ENCODE assay signal across 26 cellular contexts in genomic region chr5:90519081-90519480, GRCh38. TPM values are rescaled to one million over a fixed set of nuclear protein-coding genes. Genes with fewer than 3 reads are reported as not detected.
DNase-seq lines count a peak whose midpoint lies in the region; ATAC-seq, FAIRE-seq and TF ChIP-seq lines count a peak whose summit lies in the region.
"Had no signal": no experiment of that assay in that cellular context is flagged by ENCODE, and none has a peak within 500 bp of the region (broad histone marks: within the 10 kb centered on the region; RNA-seq: fewer than 3 reads in every experiment).

No MANE protein-coding gene starts in this region.

- no peak for FAIRE-seq in astrocyte (lab: Jason Lieb, UNC)
- FAIRE-seq: frontal cortex, H1, K562 had no signal

- H3K4me3 Mint-ChIP-seq in astrocyte (ENCODE audit: unreplicated experiment), result no peak overlapping the region
- H3K4me3 Mint-ChIP-seq: naive thymus-derived CD4-positive, alpha-beta T cell; WTC11 had no signal

- no peaks in the 10 kb centered on the region for H3K9me2 ChIP-seq in GM23248 (ENCODE audit: insufficient read depth)

- H3K27me3 Mint-ChIP-seq in astrocyte (ENCODE audit: low read depth, unreplicated experiment), result no peaks in the 10 kb centered on the region
- H3K27me3 Mint-ChIP-seq: naive thymus-derived CD4-positive, alpha-beta T cell had no signal

- TF ChIP-seq CTCF in cardiac muscle cell (IDR thresholded peaks at IDR 0.05; ENCODE audit: low read depth, low read length) (no peak), astrocyte (IDR thresholded peaks at IDR 0.05; ENCODE audit: insufficient read depth, low read depth, low read length) (no peak)

- H3K27me3 ChIP-seq in cardiac muscle cell, result no peaks in the 10 kb centered on the region
- no peaks in the 10 kb centered on the region for H3K27me3 ChIP-seq in astrocyte (ENCODE audit: insufficient read depth, low read length)
- H3K27me3 ChIP-seq in GM23248 (replicated peaks; ENCODE audit: insufficient read depth), result no peaks in the 10 kb centered on the region
- H3K27me3 ChIP-seq: adrenal gland, ovary had no signal

- H3K9me3 ChIP-seq in cardiac muscle cell (ENCODE audit: low read depth) (no peaks in the 10 kb centered on the region), astrocyte (ENCODE audit: insufficient read depth, low read depth, low read length) (no peaks in the 10 kb centered on the region), GM23248 (ENCODE audit: low read depth) (no peaks in the 10 kb centered on the region)
- H3K9me3 ChIP-seq: adrenal gland, ovary had no signal

- H3K4me1 Mint-ChIP-seq in astrocyte (ENCODE audit: low read depth, unreplicated experiment), result peaks cover 10% of the 10 kb centered on the region
- H3K4me1 Mint-ChIP-seq: WTC11 had no signal

- H3K4me3 ChIP-seq in cardiac muscle cell, result no peak overlapping the region
- H3K4me3 ChIP-seq in astrocyte (ENCODE audit: insufficient read depth, low read depth, low read length), result no peak overlapping the region
- H3K4me3 ChIP-seq in GM23248, result no peak overlapping the region
- H3K4me3 ChIP-seq: adrenal gland, K562, ovary had no signal

- H3K36me3 Mint-ChIP-seq in astrocyte (ENCODE audit: low read depth, unreplicated experiment), result peaks cover 16% of the 10 kb centered on the region

- peaks cover 14% of the 10 kb centered on the region for H4K20me1 ChIP-seq in astrocyte (ENCODE audit: insufficient read depth, low read length)
- no peaks in the 10 kb centered on the region for H4K20me1 ChIP-seq in GM23248 (ENCODE audit: insufficient read depth)

- H3K27ac Mint-ChIP-seq in astrocyte (ENCODE audit: unreplicated experiment), result peak overlapping the region; percentile 2
- H3K27ac Mint-ChIP-seq: naive thymus-derived CD4-positive, alpha-beta T cell; WTC11 had no signal

- DNase-seq in cardiac muscle cell (ENCODE audit: low read depth in 1 of 2, low spot score in 1 of 2), result no peak
- no peak for DNase-seq in Right ventricle myocardium superior
- peak; percentile 85 for DNase-seq in NCI-H345 (lab: John Stamatoyannopoulos, UW)
- no peak for DNase-seq in astrocyte (ENCODE audit: low read depth)
- DNase-seq in occipital lobe (lab: John Stamatoyannopoulos, UW), result no peak
- DNase-seq in GM23248, result no peak
- no peak for DNase-seq in SIG-M5 (lab: John Stamatoyannopoulos, UW)
- DNase-seq: activated CD4-positive, alpha-beta T cell treated with anti-CD3 and anti-CD28 coated beads, Interleukin-2, amount 50 U/mL, for 4 hours; activated CD8-positive, alpha-beta memory T cell treated with anti-CD3 and anti-CD28 coated beads, Interleukin-2, amount 50 U/mL, for 48 hours; activated effector memory CD4-positive, alpha-beta T cell treated with anti-CD3 and anti-CD28 coated beads, Interleukin-2, amount 50 U/mL, for 16 hours; adrenal gland; C1 segment of cervical spinal cord; central memory CD4-positive, alpha-beta T cell; GF-D8; mesendoderm; MV-4-11; naive thymus-derived CD4-positive, alpha-beta T cell; NCI-H526; ovary; right cardiac atrium had no signal

- H3K27ac ChIP-seq in cardiac muscle cell (peak overlapping the region; percentile 18), astrocyte (ENCODE audit: low read depth, low read length) (peak overlapping the region; percentile 14), GM23248 (no peak overlapping the region)
- H3K27ac ChIP-seq: adrenal gland, ovary had no signal

- no peak for ATAC-seq in Right ventricle myocardium superior (ENCODE audit: poor library complexity)
- ATAC-seq in GM18909 (IDR thresholded peaks at IDR 0.05; ENCODE audit: poor library complexity, unreplicated experiment), result no peak
- ATAC-seq: K562; naive thymus-derived CD4-positive, alpha-beta T cell; right cardiac atrium; WTC11 had no signal

- H3K9me3 Mint-ChIP-seq in astrocyte (ENCODE audit: unreplicated experiment), result no peaks in the 10 kb centered on the region
- H3K9me3 Mint-ChIP-seq: naive thymus-derived CD4-positive, alpha-beta T cell; WTC11 had no signal

- no peak overlapping the region for H3K9ac ChIP-seq in astrocyte (ENCODE audit: low read length)
- H3K9ac ChIP-seq in GM23248, result no peak overlapping the region

- H3K36me3 ChIP-seq in cardiac muscle cell (peaks cover 39% of the 10 kb centered on the region), astrocyte (ENCODE audit: insufficient read depth, low read length) (peaks cover 22% of the 10 kb centered on the region), GM23248 (ENCODE audit: low read depth) (peaks cover 33% of the 10 kb centered on the region)
- H3K36me3 ChIP-seq: ovary had no signal

- H3F3A ChIP-seq in GM23248 (ENCODE audit: insufficient read depth), result 0 out of 2 replicates have a peak, but pooled peaks cover 7% of the 10 kb centered on the region

- H3K4me1 ChIP-seq in cardiac muscle cell (ENCODE audit: low read depth), result peaks cover 2% of the 10 kb centered on the region
- peaks cover 4% of the 10 kb centered on the region for H3K4me1 ChIP-seq in astrocyte (ENCODE audit: insufficient read depth, low read length)
- H3K4me1 ChIP-seq in GM23248 (ENCODE audit: insufficient read depth), result peaks cover 9% of the 10 kb centered on the region; the same call in 1 of the 2 replicates
- H3K4me1 ChIP-seq: adrenal gland had no signal

- in situ Hi-C loops in GM23248 (cut with MboI), result no loop called here

- H2AFZ ChIP-seq in astrocyte (ENCODE audit: low read depth, low read length) (no peak overlapping the region), GM23248 (no peak overlapping the region)

- H3K4me2 ChIP-seq in astrocyte (ENCODE audit: low read length) (peak overlapping the region; percentile 13), GM23248 (ENCODE audit: unreplicated experiment) (no peak overlapping the region)

- H3K79me2 ChIP-seq in astrocyte (ENCODE audit: insufficient read depth, low read length) (no peaks in the 10 kb centered on the region), GM23248 (ENCODE audit: insufficient read depth) (0 out of 2 replicates have a peak, but pooled peaks cover 3% of the 10 kb centered on the region)

- 94 to 95% methylated on average over 7 of the region's 7 CpGs for WGBS in GM23248 (ENCODE audit: low coverage in 1 of 2, low lambda C conversion rate in 2 of 2, missing lambda C conversion rate in 2 of 2), 2 experiments

- intact Hi-C loops in Right ventricle myocardium superior (cut with DNase I), result no loop called here

RNA-seq across cellular contexts. Expression of gene LYSMD3, which starts 10.3 kb away (rescaled TPM):
- total RNA-seq in cardiac muscle cell, result 9.0 and 11.1 TPM in 2 replicates
- polyA plus RNA-seq in cardiac muscle cell, result 10.9 and 16.7 TPM in 2 replicates
- total RNA-seq in Right ventricle myocardium superior, result 18.0 TPM
- total RNA-seq in astrocyte, result 25.4 and 26.9 TPM in 2 replicates
- 25.6 TPM for total RNA-seq in occipital lobe
- total RNA-seq in GM23248 (2014; rRNA removed; shearing (Covaris generic)), result 18.7 and 20.1 TPM in 2 replicates
- polyA plus RNA-seq in GM23248 (2016; fragmentation: Nextera tagmentation; extraction: Ambion mirVana), result 19.7 and 22.6 TPM in 2 replicates

RNA-seq across cellular contexts. Expression of gene ADGRV1, which starts 39.5 kb away (rescaled TPM):
- total RNA-seq in cardiac muscle cell (15.5 and 18.4 TPM in 2 replicates), Right ventricle myocardium superior (not detected), astrocyte (5.4 and 10.0 TPM in 2 replicates), occipital lobe (474 TPM)
- polyA plus RNA-seq in cardiac muscle cell (19.6 and 24.8 TPM in 2 replicates), GM23248 (2016; fragmentation: Nextera tagmentation; extraction: Ambion mirVana) (not detected in 2 replicates)
- not detected in 2 replicates for total RNA-seq in GM23248 (2014; rRNA removed; shearing (Covaris generic))
- total RNA-seq: subcutaneous adipose tissue had no signal
- polyA plus RNA-seq: naive thymus-derived CD4-positive, alpha-beta T cell had no signal

RNA-seq across cellular contexts. Expression of gene POLR3G, which starts 44.4 kb away (rescaled TPM):
- total RNA-seq in cardiac muscle cell (0.53 and 0.95 TPM in 2 replicates), Right ventricle myocardium superior (0.46 TPM), astrocyte (6.3 and 7.8 TPM in 2 replicates), occipital lobe (4.5 TPM)
- polyA plus RNA-seq in cardiac muscle cell (1.6 and 2.4 TPM in 2 replicates), GM23248 (2016; fragmentation: Nextera tagmentation; extraction: Ambion mirVana) (3.3 and 3.9 TPM in 2 replicates)
- 1.5 and 8.8 TPM in 2 replicates for total RNA-seq in GM23248 (2014; rRNA removed; shearing (Covaris generic))

RNA-seq across cellular contexts. Expression of gene MBLAC2, which starts 44.5 kb away (rescaled TPM):
- total RNA-seq in cardiac muscle cell, result 8.2 and 8.5 TPM in 2 replicates
- 9.1 and 9.8 TPM in 2 replicates for polyA plus RNA-seq in cardiac muscle cell
- total RNA-seq in Right ventricle myocardium superior, result 3.8 TPM
- total RNA-seq in astrocyte, result 4.3 and 5.1 TPM in 2 replicates
- total RNA-seq in occipital lobe, result 18.7 TPM
- 3.7 and 4.8 TPM in 2 replicates for total RNA-seq in GM23248 (2014; rRNA removed; shearing (Covaris generic))
- polyA plus RNA-seq in GM23248 (2016; fragmentation: Nextera tagmentation; extraction: Ambion mirVana), result 5.6 and 5.9 TPM in 2 replicates

Comparison
In these comparisons a context has a peak if more than half of its experiments do, and no peak if none do; other contexts are left out.
1. RNA of gene ADGRV1, which starts 39.5 kb away (total RNA-seq): 474 TPM in occipital lobe (single experiment); 15.5 to 18.4 TPM in cardiac muscle cell, 5.4 to 10.0 TPM in astrocyte, not detected in Right ventricle myocardium superior (single experiment) and not detected in GM23248; every median in the first group is over 10 times any median in the second.